18 cellular contexts compared by ENCODE assay signal in genomic region chr3:127678611-127679533, GRCh38. TPM values are rescaled to one million over a fixed set of nuclear protein-coding genes. Genes with fewer than 3 reads are reported as not detected.
DNase-seq lines count a peak whose midpoint lies in the region; ATAC-seq, FAIRE-seq and TF ChIP-seq lines count a peak whose summit lies in the region.
"Had no signal": no experiment of that assay in that cellular context is flagged by ENCODE, and none has a peak within 500 bp of the region (broad histone marks: within the 10 kb centered on the region; RNA-seq: fewer than 3 reads in every experiment).

No MANE protein-coding gene starts in this region.

- no peak overlapping the region for H3K23ac ChIP-seq in H1 (ENCODE audit: insufficient read length)

- no peak overlapping the region for H3K4ac ChIP-seq in H1 (replicated peaks; ENCODE audit: insufficient read length, low read depth, low read length)

- no peak overlapping the region for H3K9ac ChIP-seq in H1 (replicated peaks in 1 of 4; ENCODE audit: extremely low read depth in 1 of 4, low read depth in 3 of 4, low read length in 3 of 4)
- H3K9ac ChIP-seq: BLaER1 had no signal

- no peak overlapping the region for H2BK20ac ChIP-seq in H1 (ENCODE audit: low read length)

- no peak overlapping the region for H3K4me2 ChIP-seq in H1 (ENCODE audit: insufficient read depth in 1 of 2, low read depth in 2 of 2, low read length in 2 of 2)
- H3K4me2 ChIP-seq: BLaER1 had no signal

- TF ChIP-seq CTCF in NB4 (IDR thresholded peaks at IDR 0.05; ENCODE audit: low read depth, low read length), result no peak
- no peak for TF ChIP-seq CTCF in H1 (IDR thresholded peaks at IDR 0.05; ENCODE audit: control extremely low read depth in 1 of 3, insufficient read depth in 1 of 3, low read depth in 1 of 3, low read length in 3 of 3)
- TF ChIP-seq CTCF in neutrophil (IDR thresholded peaks at IDR 0.05), result peak; percentile 42

- no peaks in the 10 kb centered on the region for H3K79me2 ChIP-seq in H1 (ENCODE audit: control insufficient read depth in 1 of 2, insufficient read depth in 2 of 2, low read length in 2 of 2)

- 89% methylated on average over 12 of the region's 12 CpGs; no CpG with 5 or more reads in 1 of the 2 experiments for WGBS in H1 (ENCODE audit: extremely low coverage in 1 of 2, insufficient coverage in 1 of 2, insufficient read length in 1 of 2, insufficient replicate concordance in 2 of 2, low coverage in 1 of 2, low lambda C conversion rate in 2 of 2, missing lambda C conversion rate in 1 of 2), 2 experiments

- H2BK12ac ChIP-seq in H1 (ENCODE audit: low read depth, low read length), result peak overlapping the region; percentile 50; the same call in 1 of the 2 replicates

- TF ChIP-seq EP300 in H1 (IDR thresholded peaks at IDR 0.05; ENCODE audit: borderline replicate concordance in 1 of 2, low read depth in 2 of 2, low read length in 2 of 2), result no peak

- H3K36me3 Mint-ChIP-seq in CD4-positive, alpha-beta memory T cell, result peaks cover 6 to 30% of the 10 kb centered on the region in 2 donors

- H3K18ac ChIP-seq in H1 (ENCODE audit: extremely low read depth, low read length), result no peak overlapping the region

- no peak overlapping the region for H2BK120ac ChIP-seq in H1 (replicated peaks; ENCODE audit: low read depth, low read length)

- no peaks in the 10 kb centered on the region for H3K9me3 ChIP-seq in CD4-positive, alpha-beta memory T cell (ENCODE audit: control insufficient read depth in 1 of 2, low read length in 2 of 2)
- H3K9me3 ChIP-seq in H1 (ENCODE audit: insufficient read depth in 2 of 2, low read depth in 1 of 2, low read length in 1 of 2) (no peaks in the 10 kb centered on the region), neutrophil (no peaks in the 10 kb centered on the region)
- H3K9me3 ChIP-seq: BLaER1, esophagus squamous epithelium, SJCRH30 had no signal

- H2BK15ac ChIP-seq in H1 (ENCODE audit: low read length), result no peak overlapping the region

- no peaks in the 10 kb centered on the region for H3K27me3 ChIP-seq in CD4-positive, alpha-beta memory T cell (ENCODE audit: insufficient read depth, low read length)
- H3K27me3 ChIP-seq in H1 (replicated peaks in 1 of 4; ENCODE audit: control insufficient read depth in 3 of 4, extremely low read depth in 1 of 4, insufficient read depth in 3 of 4, low read length in 3 of 4) (no peaks in the 10 kb centered on the region; a peak in 2 of 7 replicates), neutrophil (no peaks in the 10 kb centered on the region)
- H3K27me3 ChIP-seq: BLaER1, esophagus squamous epithelium, SJCRH30 had no signal

- H3K4me3 ChIP-seq in CD4-positive, alpha-beta memory T cell (ENCODE audit: low read length in 2 of 2), result no peak overlapping the region
- H3K4me3 ChIP-seq in NB4 (ENCODE audit: low read depth, low read length) (no peak overlapping the region), H1 (ENCODE audit: extremely low read depth in 1 of 4, insufficient read depth in 2 of 4, low read depth in 3 of 4, low read length in 4 of 4) (no peak overlapping the region), neutrophil (ENCODE audit: low read depth in 1 of 2, low read length in 1 of 2) (peak overlapping the region; percentile 79 to 93)
- H3K4me3 ChIP-seq: BLaER1, esophagus squamous epithelium, SJCRH30 had no signal

- intact Hi-C loops in CD4-positive, alpha-beta memory T cell (cut with micrococcal nuclease), result loop anchor here (10.0 kb wide), 2 partner anchors 974 to 1764 kb away; partner anchors contain the start of gene CHCHD6

- H4K8ac ChIP-seq in H1 (ENCODE audit: extremely low read depth, insufficient read depth, low read length), result no peak overlapping the region; the same call in 1 of the 2 replicates

- H3K56ac ChIP-seq in H1 (replicated peaks; ENCODE audit: insufficient read length, low read depth, low read length), result no peak overlapping the region

- TF ChIP-seq RAD21 in H1 (IDR thresholded peaks at IDR 0.05 in 1 of 2, conservative IDR thresholded peaks at IDR 0.05 in 1 of 2; ENCODE audit: low read depth in 2 of 2, low read length in 2 of 2), result no peak

- peaks cover 18 to 38% (median 29%) of the 10 kb centered on the region in 4 donors for H3K4me1 Mint-ChIP-seq in CD4-positive, alpha-beta memory T cell

- H2AK5ac ChIP-seq in H1 (ENCODE audit: low read depth, low read length), result no peak overlapping the region; the same call in 1 of the 2 replicates

- DNase-seq in CD4-positive, alpha-beta memory T cell, result no peak
- peak; percentile 87 for DNase-seq in NB4 (ENCODE audit: low read depth)
- peak in 1 of 2 experiments; percentile 43 for DNase-seq in H1 (ENCODE audit: low read depth in 1 of 2, low spot score in 2 of 2)
- no peak for DNase-seq in pons (ENCODE audit: low spot score)
- DNase-seq in AG08395 (ENCODE audit: low spot score), result no peak
- DNase-seq: activated naive CD4-positive, alpha-beta T cell; esophagus squamous epithelium; NCI-H526 treated with DMSO at 0.1 percent for 48 hours; retina; SJCRH30; stimulated activated CD4-positive, alpha-beta T cell treated with anti-CD3 and anti-CD28 coated beads, Interleukin-4, amount 100 ng/mL, for 4 hours had no signal

- H3K23me2 ChIP-seq in H1 (ENCODE audit: low read depth, low read length), result no peaks in the 10 kb centered on the region

- FAIRE-seq in H1 (lab: Jason Lieb, UNC), result no peak

- H4K91ac ChIP-seq in H1 (replicated peaks; ENCODE audit: insufficient read length, low read length), result no peak overlapping the region

- no peak overlapping the region for H3K27ac ChIP-seq in CD4-positive, alpha-beta memory T cell (ENCODE audit: low read depth, low read length)
- H3K27ac ChIP-seq in H1 (ENCODE audit: low read depth, low read length), result no peak overlapping the region
- peak overlapping the region; percentile 99 for H3K27ac ChIP-seq in neutrophil
- H3K27ac ChIP-seq: BLaER1, esophagus squamous epithelium, SJCRH30 had no signal

- TF ChIP-seq POLR2A in NB4 (IDR thresholded peaks at IDR 0.05; ENCODE audit: extremely low read depth, insufficient read length), result no peak
- no peak for TF ChIP-seq POLR2A in H1 (IDR thresholded peaks at IDR 0.05; ENCODE audit: control extremely low read depth in 1 of 2, low read depth in 2 of 2, low read length in 2 of 2)

- H4K5ac ChIP-seq in H1 (ENCODE audit: insufficient read length, low read depth, low read length), result no peak overlapping the region

- H3K27me3 Mint-ChIP-seq in CD4-positive, alpha-beta memory T cell, result no peaks in the 10 kb centered on the region
- H3K27me3 Mint-ChIP-seq: stimulated activated naive CD8-positive, alpha-beta T cell treated with anti-CD3 and anti-CD28 coated beads, Interleukin-15, Interleukin-2, amounts not matched to agents 100 ng/mL and 50 ng/mL, for 24 hours had no signal

- H2BK5ac ChIP-seq in H1 (ENCODE audit: low read depth, low read length), result no peak overlapping the region

- POLR2A ChIA-PET in CD4-positive, alpha-beta memory T cell (lab: Charles Lee; ENCODE audit: partially characterized antibody), result no interaction called here
- POLR2A ChIA-PET in H1 (lab: Charles Lee; ENCODE audit: partially characterized antibody), result interaction anchor here (0.7 to 1.2 kb wide), 5 partner anchors 9 to 88 kb away, joined by 3 to 4 read pairs (median 4); partner anchors contain the start of genes PODXL2 and TPRA1

- CTCF ChIA-PET in CD4-positive, alpha-beta memory T cell (lab: Charles Lee; ENCODE audit: partially characterized antibody), result interaction anchor here (0.9 to 1.9 kb wide), 2 partner anchors 15 to 23 kb away, joined by 3 to 7 read pairs; no protein-coding TSS in a partner anchor
- CTCF ChIA-PET in H1 (lab: Charles Lee; ENCODE audit: partially characterized antibody), result interaction anchor here (0.7 to 9.6 kb wide), 37 partner anchors 8 to 671 kb away, joined by 3 to 172 read pairs (median 6); partner anchors contain the start of gene MGLL

- no peaks in the 10 kb centered on the region for H3K79me1 ChIP-seq in H1 (ENCODE audit: low read depth, low read length)

- peaks cover 21% of the 10 kb centered on the region for H3K4me1 ChIP-seq in CD4-positive, alpha-beta memory T cell (ENCODE audit: insufficient read depth, low read length)
- peaks cover 0 to 9% (median 7%) of the 10 kb centered on the region in 4 experiments; a peak in 6 of 7 replicates for H3K4me1 ChIP-seq in H1 (replicated peaks in 1 of 4; ENCODE audit: control insufficient read depth in 3 of 4, insufficient read depth in 4 of 4, low read length in 3 of 4)
- peaks cover 98 to 100% of the 10 kb centered on the region in 2 experiments for H3K4me1 ChIP-seq in neutrophil (ENCODE audit: control insufficient read depth in 1 of 2, insufficient read depth in 1 of 2, low read depth in 1 of 2, low read length in 1 of 2)

- H3K14ac ChIP-seq in H1 (ENCODE audit: insufficient read length), result no peak overlapping the region

- H4K20me1 ChIP-seq in H1 (replicated peaks in 1 of 2; ENCODE audit: control insufficient read depth in 1 of 2, insufficient read depth in 2 of 2, low read length in 2 of 2), result peaks cover 0 to 2% of the 10 kb centered on the region in 2 experiments

- peaks cover 10% of the 10 kb centered on the region for H3K36me3 ChIP-seq in CD4-positive, alpha-beta memory T cell (ENCODE audit: insufficient read depth, low read length)
- H3K36me3 ChIP-seq in H1 (ENCODE audit: control insufficient read depth in 2 of 4, insufficient read depth in 4 of 4, low read length in 3 of 4) (no peaks in the 10 kb centered on the region), neutrophil (peaks cover 91% of the 10 kb centered on the region)
- H3K36me3 ChIP-seq: SJCRH30 had no signal

- peak overlapping the region in 5 of 7 donors; percentile 46 to 77 (median 52) for H3K27ac Mint-ChIP-seq in CD4-positive, alpha-beta memory T cell
- H3K27ac Mint-ChIP-seq: mesothelial cell of epicardium; stimulated activated naive CD8-positive, alpha-beta T cell treated with anti-CD3 and anti-CD28 coated beads, Interleukin-15, Interleukin-2, amounts not matched to agents 100 ng/mL and 50 ng/mL, for 24 hours had no signal

- no peak for ATAC-seq in GM21723 (IDR thresholded peaks at IDR 0.05; ENCODE audit: unreplicated experiment)
- ATAC-seq in HG03175 (IDR thresholded peaks at IDR 0.05; ENCODE audit: unreplicated experiment), result no peak
- ATAC-seq: HCT116 had no signal

- no peaks in the 10 kb centered on the region for H3K9me3 Mint-ChIP-seq in CD4-positive, alpha-beta memory T cell
- H3K9me3 Mint-ChIP-seq: mesothelial cell of epicardium; stimulated activated naive CD8-positive, alpha-beta T cell treated with anti-CD3 and anti-CD28 coated beads, Interleukin-15, Interleukin-2, amounts not matched to agents 100 ng/mL and 50 ng/mL, for 24 hours had no signal

- no peak overlapping the region for H2AFZ ChIP-seq in H1 (ENCODE audit: low read length)

- H3K4me3 Mint-ChIP-seq in CD4-positive, alpha-beta memory T cell, result no peak overlapping the region
- H3K4me3 Mint-ChIP-seq: mesothelial cell of epicardium; stimulated activated naive CD8-positive, alpha-beta T cell treated with anti-CD3 and anti-CD28 coated beads, Interleukin-15, Interleukin-2, amounts not matched to agents 100 ng/mL and 50 ng/mL, for 24 hours had no signal

RNA-seq across cellular contexts. Expression of gene ABTB1, which starts 6.1 kb away (rescaled TPM):
- 100 to 1,000 TPM; 167 to 169 TPM for total RNA-seq in CD4-positive, alpha-beta memory T cell
- polyA plus RNA-seq in CD4-positive, alpha-beta memory T cell, result 10 to 100 TPM; 66.9 to 72.9 TPM
- 7.0 and 9.4 TPM in 2 replicates for total RNA-seq in H1 (2021; fragmentation: NEBNext Ultra II Directional; extraction: Animal tissue kit (Norgen Biotek cat#: 25700))
- polyA plus RNA-seq in H1 (2011; rRNA removed), result 7.1 and 12.8 TPM in 2 replicates
- 11.4 TPM for polyA plus RNA-seq in H1 (2011; cell fraction: cytosol; rRNA removed)
- polyA plus RNA-seq in H1 (2011; cell fraction: nucleus; rRNA removed), result 56.1 TPM
- polyA plus RNA-seq in H1 (2012, experiment 1 of 2), result 4.9 to 6.9 TPM (median 6.6 TPM) in 4 replicates
- polyA plus RNA-seq in H1 (2012, experiment 2 of 2), result 4.4 TPM
- polyA plus RNA-seq in H1 (2013, experiment 1 of 2), result 3.8 TPM
- 4.3 TPM for polyA plus RNA-seq in H1 (2013, experiment 2 of 2)
- 6.0 and 7.2 TPM in 2 replicates for polyA minus RNA-seq in H1 (2011; rRNA and poly(A)+ RNA removed)
- 5.5 TPM for polyA minus RNA-seq in H1 (2011; cell fraction: cytosol; rRNA and poly(A)+ RNA removed)
- 14.8 TPM for polyA minus RNA-seq in H1 (2011; cell fraction: nucleus; rRNA and poly(A)+ RNA removed)

RNA-seq across cellular contexts. Expression of gene PODXL2, which starts 49.9 kb away (rescaled TPM):
- 1 to 10 TPM; 3.3 to 4.2 TPM for total RNA-seq in CD4-positive, alpha-beta memory T cell
- polyA plus RNA-seq in CD4-positive, alpha-beta memory T cell, result 1 to 10 TPM; 6.9 to 8.0 TPM
- total RNA-seq in H1 (2021; fragmentation: NEBNext Ultra II Directional; extraction: Animal tissue kit (Norgen Biotek cat#: 25700)), result 31.4 and 31.6 TPM in 2 replicates
- 27.6 and 32.3 TPM in 2 replicates for polyA plus RNA-seq in H1 (2011; rRNA removed)
- polyA plus RNA-seq in H1 (2011; cell fraction: cytosol; rRNA removed), result 31.9 TPM
- 34.9 TPM for polyA plus RNA-seq in H1 (2011; cell fraction: nucleus; rRNA removed)
- polyA plus RNA-seq in H1 (2012, experiment 1 of 2), result 18.1 to 34.6 TPM (median 28.5 TPM) in 4 replicates
- polyA plus RNA-seq in H1 (2012, experiment 2 of 2), result 24.7 TPM
- 45.7 TPM for polyA plus RNA-seq in H1 (2013, experiment 1 of 2)
- polyA plus RNA-seq in H1 (2013, experiment 2 of 2), result 44.4 TPM
- 12.9 and 17.4 TPM in 2 replicates for polyA minus RNA-seq in H1 (2011; rRNA and poly(A)+ RNA removed)
- polyA minus RNA-seq in H1 (2011; cell fraction: cytosol; rRNA and poly(A)+ RNA removed), result 14.2 TPM
- polyA minus RNA-seq in H1 (2011; cell fraction: nucleus; rRNA and poly(A)+ RNA removed), result 13.5 TPM

Comparison
In these comparisons a context has a peak if more than half of its experiments do, and no peak if none do; other contexts are left out.
1. H3K4me3 ChIP-seq: peak in neutrophil (2 of 2); none in CD4-positive, alpha-beta memory T cell (0 of 2), NB4 (single experiment) and H1 (0 of 4).
2. RNA of gene ABTB1, which starts 6.1 kb away (total RNA-seq): 167 to 169 TPM in CD4-positive, alpha-beta memory T cell; 7.0 to 9.4 TPM in H1; every median in the first group is over 10 times any median in the second.